ENCODE assay signal across 17 cellular contexts in genomic region chr18:76353046-76353445, GRCh38.
"Had no signal": no experiment of that assay in that cellular context is flagged by ENCODE, and none has a peak within 500 bp of the region (broad histone marks: within the 10 kb centered on the region; RNA-seq: fewer than 3 reads in every experiment).

No MANE protein-coding gene starts in this region.

- H3K4me3 ChIP-seq: coronary artery, thoracic aorta had no signal

- DNase-seq: central memory CD4-positive, alpha-beta T cell; effector CD8-positive, alpha-beta T cell; esophagus squamous epithelium; foreskin fibroblast; glutamatergic neuron; islet precursor cell; posterior cingulate gyrus; right cardiac atrium; stimulated activated CD4-positive, alpha-beta T cell treated with anti-CD3 and anti-CD28 coated beads, Interleukin-1b, Interleukin-23, amount 100 ng/mL, for 48 hours; stimulated activated CD4-positive, alpha-beta T cell treated with anti-CD3 and anti-CD28 coated beads, Interleukin-4, amount 100 ng/mL, for 24 hours; stimulated activated naive B cell treated with anti-CD40 and anti-IgM and Interleukin-4, amounts not matched to agents 10 μg/mL and 1 μg/mL and 100 μg/mL, for 72 hours; stimulated activated naive CD8-positive, alpha-beta T cell treated with anti-CD3 and anti-CD28 coated beads, Interleukin-15, amount 100 ng/mL, for 72 hours; transverse colon had no signal

- H3K9me3 ChIP-seq: esophagus squamous epithelium, gastroesophageal sphincter, thoracic aorta, transverse colon had no signal

- H3K27ac ChIP-seq: coronary artery, esophagus squamous epithelium, thoracic aorta had no signal

- ATAC-seq: gastroesophageal sphincter; left lobe of liver; right cardiac atrium; stimulated activated naive B cell treated with anti-CD40 and anti-IgM and Interleukin-4, amounts not matched to agents 10 μg/mL and 1 μg/mL and 100 μg/mL, for 72 hours; stimulated activated naive CD8-positive, alpha-beta T cell treated with anti-CD3 and anti-CD28 coated beads, Interleukin-15, amount 100 ng/mL, for 72 hours had no signal

- H3K27me3 ChIP-seq: gastroesophageal sphincter, transverse colon had no signal
